In the genomic region with DNA sequence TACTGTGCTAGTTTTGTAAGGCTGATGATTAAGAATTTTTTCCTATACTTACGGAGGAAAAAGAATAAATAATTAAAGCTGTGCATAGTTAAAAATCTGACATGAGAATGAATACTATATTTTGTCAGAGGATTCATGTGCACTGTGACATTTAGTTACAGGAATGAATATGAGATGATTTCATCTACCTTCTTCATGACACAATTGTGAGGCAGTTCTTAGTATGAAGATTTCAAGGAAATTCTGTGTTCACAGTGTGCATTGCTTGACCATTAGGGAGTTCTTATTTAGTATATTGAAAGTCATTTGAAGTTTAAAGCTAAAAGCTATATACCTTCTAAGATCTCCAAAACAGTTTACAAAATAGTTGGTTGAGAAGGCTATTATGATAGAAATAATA, we compare ENCODE assay signal across 22 cellular contexts.
DNase-seq lines count a peak whose midpoint lies in the region; ATAC-seq lines count a peak whose summit lies in the region.
"Had no signal": no experiment of that assay in that cellular context is flagged by ENCODE, and none has a peak within 500 bp of the region (broad histone marks: within the 10 kb centered on the region; RNA-seq: fewer than 3 reads in every experiment).

No MANE protein-coding gene starts in this region.

- no peak overlapping the region for H3K4me3 Mint-ChIP-seq in activated CD4-positive, alpha-beta T cell treated with anti-CD3 and anti-CD28 coated beads for 36 hours
- no peak overlapping the region for H3K4me3 Mint-ChIP-seq in activated naive CD8-positive, alpha-beta T cell
- H3K4me3 Mint-ChIP-seq in activated naive CD8-positive, alpha-beta T cell treated with anti-CD3 and anti-CD28 coated beads, Interleukin-2, amount 50 U/mL, for 24 hours = no peak overlapping the region
- no peak overlapping the region for H3K4me3 Mint-ChIP-seq in memory B cell
- H3K4me3 Mint-ChIP-seq: IgD-negative memory B cell had no signal

- peaks cover 55% of the 10 kb centered on the region for H3K36me3 Mint-ChIP-seq in activated CD4-positive, alpha-beta T cell treated with anti-CD3 and anti-CD28 coated beads for 36 hours (ENCODE audit: low read depth)
- peaks cover 33% of the 10 kb centered on the region for H3K36me3 Mint-ChIP-seq in activated naive CD8-positive, alpha-beta T cell
- H3K36me3 Mint-ChIP-seq in activated naive CD8-positive, alpha-beta T cell treated with anti-CD3 and anti-CD28 coated beads, Interleukin-2, amount 50 U/mL, for 24 hours (ENCODE audit: low read depth) = peaks cover 63% of the 10 kb centered on the region
- H3K36me3 Mint-ChIP-seq in memory B cell = peaks cover 33% of the 10 kb centered on the region

- POLR2A ChIA-PET in activated CD4-positive, alpha-beta T cell treated with anti-CD3 and anti-CD28 coated beads for 36 hours (lab: Charles Lee) = interaction anchor here (0.9 kb wide), 1 partner anchor 34 kb away, joined by 9 read pairs; no protein-coding TSS in a partner anchor

- peaks cover 1% of the 10 kb centered on the region for H3K9me3 Mint-ChIP-seq in activated CD4-positive, alpha-beta T cell treated with anti-CD3 and anti-CD28 coated beads for 36 hours (ENCODE audit: low read depth)
- H3K9me3 Mint-ChIP-seq in activated naive CD8-positive, alpha-beta T cell (ENCODE audit: low read depth) = no peaks in the 10 kb centered on the region
- peaks cover 9% of the 10 kb centered on the region for H3K9me3 Mint-ChIP-seq in activated naive CD8-positive, alpha-beta T cell treated with anti-CD3 and anti-CD28 coated beads, Interleukin-2, amount 50 U/mL, for 24 hours
- peaks cover 2% of the 10 kb centered on the region for H3K9me3 Mint-ChIP-seq in memory B cell

- no peaks in the 10 kb centered on the region for H3K27me3 Mint-ChIP-seq in activated CD4-positive, alpha-beta T cell treated with anti-CD3 and anti-CD28 coated beads for 36 hours
- no peaks in the 10 kb centered on the region for H3K27me3 Mint-ChIP-seq in activated naive CD8-positive, alpha-beta T cell
- H3K27me3 Mint-ChIP-seq in activated naive CD8-positive, alpha-beta T cell treated with anti-CD3 and anti-CD28 coated beads, Interleukin-2, amount 50 U/mL, for 24 hours = no peaks in the 10 kb centered on the region
- no peaks in the 10 kb centered on the region for H3K27me3 Mint-ChIP-seq in memory B cell
- H3K27me3 Mint-ChIP-seq: IgD-negative memory B cell had no signal

- H3K4me1 Mint-ChIP-seq in activated CD4-positive, alpha-beta T cell treated with anti-CD3 and anti-CD28 coated beads for 36 hours = peaks cover 25% of the 10 kb centered on the region
- H3K4me1 Mint-ChIP-seq in activated naive CD8-positive, alpha-beta T cell (ENCODE audit: low read depth) = peaks cover 36% of the 10 kb centered on the region
- peaks cover 35% of the 10 kb centered on the region for H3K4me1 Mint-ChIP-seq in activated naive CD8-positive, alpha-beta T cell treated with anti-CD3 and anti-CD28 coated beads, Interleukin-2, amount 50 U/mL, for 24 hours
- H3K4me1 Mint-ChIP-seq in memory B cell = peaks cover 15% of the 10 kb centered on the region

- peak; percentile 55 for ATAC-seq in activated CD4-positive, alpha-beta T cell treated with anti-CD3 and anti-CD28 coated beads for 36 hours
- no peak for ATAC-seq in activated naive CD8-positive, alpha-beta T cell treated with anti-CD3 and anti-CD28 coated beads, Interleukin-2, amount 50 U/mL, for 24 hours
- no peak for ATAC-seq in memory B cell (ENCODE audit: low read depth)
- ATAC-seq in HG02840 (IDR thresholded peaks at IDR 0.05; ENCODE audit: low FRiP score, unreplicated experiment) = no peak
- ATAC-seq: HCT116 had no signal

- intact Hi-C loops in activated CD4-positive, alpha-beta T cell treated with anti-CD3 and anti-CD28 coated beads for 36 hours (cut with DNase I, micrococcal nuclease) = no loop called here

- CTCF ChIA-PET in activated CD4-positive, alpha-beta T cell treated with anti-CD3 and anti-CD28 coated beads for 36 hours (lab: Charles Lee) = interaction anchor here (0.7 to 2.8 kb wide), 6 partner anchors 14 to 180 kb away, joined by 3 to 7 read pairs (median 4); no protein-coding TSS in a partner anchor

- DNase-seq in activated CD4-positive, alpha-beta T cell treated with anti-CD3 and anti-CD28 coated beads for 36 hours = no peak
- DNase-seq in activated CD4-positive, alpha-beta T cell treated with anti-CD3 and anti-CD28 coated beads, Interleukin-2, amount 50 U/mL, for 48 hours = no peak
- DNase-seq in activated naive CD8-positive, alpha-beta T cell treated with anti-CD3 and anti-CD28 coated beads, Interleukin-2, amount 50 U/mL, for 24 hours = no peak
- no peak for DNase-seq in memory B cell (ENCODE audit: low spot score in 2 of 2)
- DNase-seq in RKO (ENCODE audit: low spot score) = no peak
- DNase-seq: 8988T, ACHN, Calu3, DMS79 treated with DMSO at 0.1 percent for 48 hours, GF-D8, MM.1S, NCI-H1694, NCI-H2081, NCI-H2227 treated with DMSO at 0.1 percent for 48 hours, NCI-H526 treated with DMSO at 0.1 percent for 48 hours, PC-9, Right ventricle myocardium superior, RPMI8226 had no signal

- peak overlapping the region; percentile 60 for H3K27ac Mint-ChIP-seq in activated CD4-positive, alpha-beta T cell treated with anti-CD3 and anti-CD28 coated beads for 36 hours
- H3K27ac Mint-ChIP-seq in activated naive CD8-positive, alpha-beta T cell = peak overlapping the region; percentile 41
- H3K27ac Mint-ChIP-seq in activated naive CD8-positive, alpha-beta T cell treated with anti-CD3 and anti-CD28 coated beads, Interleukin-2, amount 50 U/mL, for 24 hours = no peak overlapping the region
- H3K27ac Mint-ChIP-seq in memory B cell = peak overlapping the region; percentile 50
- H3K27ac Mint-ChIP-seq: IgD-negative memory B cell had no signal
